In the genomic region with DNA sequence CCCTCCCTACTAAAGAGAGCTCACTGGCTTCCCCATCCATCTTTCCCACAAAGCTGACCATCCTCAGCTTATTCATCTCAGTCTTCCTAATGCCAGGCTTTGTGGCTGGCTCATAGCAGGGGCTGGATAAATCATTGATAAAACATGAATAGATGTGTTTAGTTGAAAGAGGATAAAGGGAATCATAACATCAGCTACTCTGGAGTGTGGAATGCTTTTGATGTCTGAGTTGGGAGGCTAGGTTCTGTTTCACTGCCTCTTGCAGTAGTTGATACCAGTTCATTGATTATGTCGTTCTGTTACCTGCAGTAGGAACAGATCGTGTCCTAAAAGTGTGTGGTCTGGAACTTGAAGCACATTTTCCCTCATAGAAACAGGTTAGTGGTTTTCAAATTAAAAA, we compare ENCODE assay signal across 19 cellular contexts.
"Had no signal": no experiment of that assay in that cellular context is flagged by ENCODE, and none has a peak within 500 bp of the region (broad histone marks: within the 10 kb centered on the region; RNA-seq: fewer than 3 reads in every experiment).

No MANE protein-coding gene starts in this region.

- H3K4me3 Mint-ChIP-seq: activated CD8-positive, alpha-beta T cell treated with anti-CD3 and anti-CD28 coated beads for 36 hours; activated T-helper 1 cell treated with anti-CD3 and anti-CD28 coated beads, Interleukin-12 subunit alpha, Interleukin-12 subunit beta, Interleukin-2, Interleukin-4 antibody, amounts not matched to agents 30 ng/mL and 10 ng/mL and 1 ng/mL, durations not matched to agents 14 hours and 24 hours and 36 hours; natural killer cell; stimulated activated naive CD8-positive, alpha-beta T cell treated with anti-CD3 and anti-CD28 coated beads, Interleukin-15, amount 100 ng/mL, for 72 hours; T-cell had no signal

- H3K36me3 Mint-ChIP-seq: natural killer cell, T-cell had no signal

- H3K9me3 ChIP-seq: mucosa of descending colon, vagina had no signal

- H3K27ac ChIP-seq: vagina, VCaP had no signal

- H3K36me3 ChIP-seq: vagina had no signal

- H3K27me3 ChIP-seq: vagina had no signal

- H3K4me3 ChIP-seq: lung, mucosa of descending colon, vagina had no signal

- H3K9me3 Mint-ChIP-seq: activated CD8-positive, alpha-beta T cell treated with anti-CD3 and anti-CD28 coated beads for 36 hours; activated T-helper 1 cell treated with anti-CD3 and anti-CD28 coated beads, Interleukin-12 subunit alpha, Interleukin-12 subunit beta, Interleukin-2, Interleukin-4 antibody, amounts not matched to agents 30 ng/mL and 10 ng/mL and 1 ng/mL, durations not matched to agents 14 hours and 24 hours and 36 hours; natural killer cell; stimulated activated naive CD8-positive, alpha-beta T cell treated with anti-CD3 and anti-CD28 coated beads, Interleukin-15, amount 100 ng/mL, for 72 hours; T-cell had no signal

- DNase-seq: activated CD8-positive, alpha-beta memory T cell treated with anti-CD3 and anti-CD28 coated beads, Interleukin-2, amount 50 U/mL, for 48 hours; activated CD8-positive, alpha-beta T cell treated with anti-CD3 and anti-CD28 coated beads for 36 hours; activated naive CD4-positive, alpha-beta T cell treated with Interleukin-2 at 50 U/mL for 16 hours; central memory CD4-positive, alpha-beta T cell; cortex of kidney; effector memory CD4-positive, alpha-beta T cell; hippocampal formation; left colon; mucosa of descending colon; natural killer cell; stimulated activated CD4-positive, alpha-beta T cell treated with anti-CD3 and anti-CD28 coated beads, Interleukin-15, amount 100 ng/mL, for 24 hours; stimulated activated CD4-positive, alpha-beta T cell treated with anti-CD3 and anti-CD28 coated beads, Interleukin-4, amount 100 ng/mL, for 24 hours; stimulated activated naive CD8-positive, alpha-beta T cell treated with anti-CD3 and anti-CD28 coated beads, Interleukin-15, amount 100 ng/mL, for 72 hours; T-cell; T1000 had no signal

- ATAC-seq: activated CD8-positive, alpha-beta T cell treated with anti-CD3 and anti-CD28 coated beads for 36 hours; left colon; mucosa of descending colon; natural killer cell; stimulated activated naive CD8-positive, alpha-beta T cell treated with anti-CD3 and anti-CD28 coated beads, Interleukin-15, amount 100 ng/mL, for 72 hours; T-cell had no signal

- H3K27me3 Mint-ChIP-seq: stimulated activated naive CD8-positive, alpha-beta T cell treated with anti-CD3 and anti-CD28 coated beads, Interleukin-15, amount 100 ng/mL, for 72 hours; T-cell had no signal

- H3K4me1 ChIP-seq: vagina had no signal

- H3K27ac Mint-ChIP-seq: activated CD8-positive, alpha-beta T cell treated with anti-CD3 and anti-CD28 coated beads for 36 hours; activated T-helper 1 cell treated with anti-CD3 and anti-CD28 coated beads, Interleukin-12 subunit alpha, Interleukin-12 subunit beta, Interleukin-2, Interleukin-4 antibody, amounts not matched to agents 30 ng/mL and 10 ng/mL and 1 ng/mL, durations not matched to agents 14 hours and 24 hours and 36 hours; natural killer cell; stimulated activated naive CD8-positive, alpha-beta T cell treated with anti-CD3 and anti-CD28 coated beads, Interleukin-15, amount 100 ng/mL, for 72 hours; T-cell had no signal
